In the genomic region with DNA sequence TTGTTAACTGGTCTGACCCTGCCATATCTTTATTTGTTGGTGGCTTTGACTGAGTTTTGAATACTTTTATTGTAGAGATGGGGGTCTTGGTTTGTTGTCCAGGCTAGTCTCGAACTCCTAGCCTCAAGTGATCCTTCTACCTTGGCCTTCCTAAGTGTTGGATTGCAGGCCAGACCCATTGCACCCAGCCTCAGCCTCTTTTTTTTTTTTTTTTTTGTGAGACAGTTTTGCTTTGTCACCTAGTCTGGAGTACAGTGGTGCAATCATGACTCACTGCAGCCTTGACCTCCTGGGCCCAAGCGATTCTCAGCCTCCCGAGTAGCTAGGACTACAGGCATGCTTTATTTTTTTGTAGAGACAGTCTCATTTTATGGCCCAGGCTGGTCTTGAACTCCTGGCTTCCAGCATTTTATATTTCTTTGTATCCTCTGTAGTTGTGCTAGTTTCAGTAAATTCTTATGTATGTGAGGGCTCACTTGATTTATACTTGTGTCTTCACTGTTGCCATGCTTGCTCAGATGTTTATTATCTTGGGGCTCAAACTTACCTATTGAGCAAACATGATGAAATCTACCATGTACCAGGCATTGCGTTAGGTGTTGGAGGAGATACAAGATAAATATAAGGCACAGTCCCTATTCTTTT, we compare ENCODE assay signal across 1 cellular context.
TF ChIP-seq lines count a peak whose summit lies in the region.

No MANE protein-coding gene starts in this region.

TF ChIP-seq in K562, 482 proteins besides CTCF, POLR2A, EP300 and RAD21 (continued from another document and continues in another):
- TF ChIP-seq, protein P1, sequence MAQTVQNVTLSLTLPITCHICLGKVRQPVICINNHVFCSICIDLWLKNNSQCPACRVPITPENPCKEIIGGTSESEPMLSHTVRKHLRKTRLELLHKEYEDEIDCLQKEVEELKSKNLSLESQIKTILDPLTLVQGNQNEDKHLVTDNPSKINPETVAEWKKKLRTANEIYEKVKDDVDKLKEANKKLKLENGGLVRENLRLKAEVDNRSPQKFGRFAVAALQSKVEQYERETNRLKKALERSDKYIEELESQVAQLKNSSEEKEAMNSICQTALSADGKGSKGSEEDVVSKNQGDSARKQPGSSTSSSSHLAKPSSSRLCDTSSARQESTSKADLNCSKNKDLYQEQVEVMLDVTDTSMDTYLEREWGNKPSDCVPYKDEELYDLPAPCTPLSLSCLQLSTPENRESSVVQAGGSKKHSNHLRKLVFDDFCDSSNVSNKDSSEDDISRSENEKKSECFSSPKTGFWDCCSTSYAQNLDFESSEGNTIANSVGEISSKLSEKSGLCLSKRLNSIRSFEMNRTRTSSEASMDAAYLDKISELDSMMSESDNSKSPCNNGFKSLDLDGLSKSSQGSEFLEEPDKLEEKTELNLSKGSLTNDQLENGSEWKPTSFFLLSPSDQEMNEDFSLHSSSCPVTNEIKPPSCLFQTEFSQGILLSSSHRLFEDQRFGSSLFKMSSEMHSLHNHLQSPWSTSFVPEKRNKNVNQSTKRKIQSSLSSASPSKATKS (CRISPR knock-in tag; IDR thresholded peaks at IDR 0.05): no peak
- 0 out of 4 replicates have a peak, but pooled peaks of 1 of the 2 experiments have one; percentile 35 for TF ChIP-seq TEAD1 (CRISPR knock-in tag; IDR thresholded peaks at IDR 0.05)
- TF ChIP-seq, protein P2, sequence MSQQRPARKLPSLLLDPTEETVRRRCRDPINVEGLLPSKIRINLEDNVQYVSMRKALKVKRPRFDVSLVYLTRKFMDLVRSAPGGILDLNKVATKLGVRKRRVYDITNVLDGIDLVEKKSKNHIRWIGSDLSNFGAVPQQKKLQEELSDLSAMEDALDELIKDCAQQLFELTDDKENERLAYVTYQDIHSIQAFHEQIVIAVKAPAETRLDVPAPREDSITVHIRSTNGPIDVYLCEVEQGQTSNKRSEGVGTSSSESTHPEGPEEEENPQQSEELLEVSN (IDR thresholded peaks at IDR 0.05; ENCODE audit: borderline replicate concordance in 1 of 2, extremely low read depth in 1 of 2, insufficient read depth in 1 of 2, insufficient read length in 1 of 2, low read depth in 1 of 2, low read length in 1 of 2, poor library complexity in 1 of 2, severe bottlenecking in 1 of 2): peak in 1 of 2 experiments; percentile 28
- no peak for TF ChIP-seq PHF21A (IDR thresholded peaks at IDR 0.05; ENCODE audit: borderline replicate concordance, low read depth)
- TF ChIP-seq PML (IDR thresholded peaks at IDR 0.05; ENCODE audit: low read length): no peak; the same call in 1 of the 2 replicates
- no peak for TF ChIP-seq ZNF707 (CRISPR knock-in tag; conservative IDR thresholded peaks at IDR 0.05)
- TF ChIP-seq BRF1 (IDR thresholded peaks at IDR 0.05; ENCODE audit: borderline replicate concordance, extremely low read depth, insufficient read length): no peak
- peak; percentile 34 for TF ChIP-seq U2AF1 (optimal IDR thresholded peaks at IDR 0.05; ENCODE audit: low read depth, low read length)
- TF ChIP-seq, protein P3, sequence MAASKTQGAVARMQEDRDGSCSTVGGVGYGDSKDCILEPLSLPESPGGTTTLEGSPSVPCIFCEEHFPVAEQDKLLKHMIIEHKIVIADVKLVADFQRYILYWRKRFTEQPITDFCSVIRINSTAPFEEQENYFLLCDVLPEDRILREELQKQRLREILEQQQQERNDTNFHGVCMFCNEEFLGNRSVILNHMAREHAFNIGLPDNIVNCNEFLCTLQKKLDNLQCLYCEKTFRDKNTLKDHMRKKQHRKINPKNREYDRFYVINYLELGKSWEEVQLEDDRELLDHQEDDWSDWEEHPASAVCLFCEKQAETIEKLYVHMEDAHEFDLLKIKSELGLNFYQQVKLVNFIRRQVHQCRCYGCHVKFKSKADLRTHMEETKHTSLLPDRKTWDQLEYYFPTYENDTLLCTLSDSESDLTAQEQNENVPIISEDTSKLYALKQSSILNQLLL (CRISPR knock-in tag; IDR thresholded peaks at IDR 0.05; ENCODE audit: borderline replicate concordance): no peak
- TF ChIP-seq, protein P4, sequence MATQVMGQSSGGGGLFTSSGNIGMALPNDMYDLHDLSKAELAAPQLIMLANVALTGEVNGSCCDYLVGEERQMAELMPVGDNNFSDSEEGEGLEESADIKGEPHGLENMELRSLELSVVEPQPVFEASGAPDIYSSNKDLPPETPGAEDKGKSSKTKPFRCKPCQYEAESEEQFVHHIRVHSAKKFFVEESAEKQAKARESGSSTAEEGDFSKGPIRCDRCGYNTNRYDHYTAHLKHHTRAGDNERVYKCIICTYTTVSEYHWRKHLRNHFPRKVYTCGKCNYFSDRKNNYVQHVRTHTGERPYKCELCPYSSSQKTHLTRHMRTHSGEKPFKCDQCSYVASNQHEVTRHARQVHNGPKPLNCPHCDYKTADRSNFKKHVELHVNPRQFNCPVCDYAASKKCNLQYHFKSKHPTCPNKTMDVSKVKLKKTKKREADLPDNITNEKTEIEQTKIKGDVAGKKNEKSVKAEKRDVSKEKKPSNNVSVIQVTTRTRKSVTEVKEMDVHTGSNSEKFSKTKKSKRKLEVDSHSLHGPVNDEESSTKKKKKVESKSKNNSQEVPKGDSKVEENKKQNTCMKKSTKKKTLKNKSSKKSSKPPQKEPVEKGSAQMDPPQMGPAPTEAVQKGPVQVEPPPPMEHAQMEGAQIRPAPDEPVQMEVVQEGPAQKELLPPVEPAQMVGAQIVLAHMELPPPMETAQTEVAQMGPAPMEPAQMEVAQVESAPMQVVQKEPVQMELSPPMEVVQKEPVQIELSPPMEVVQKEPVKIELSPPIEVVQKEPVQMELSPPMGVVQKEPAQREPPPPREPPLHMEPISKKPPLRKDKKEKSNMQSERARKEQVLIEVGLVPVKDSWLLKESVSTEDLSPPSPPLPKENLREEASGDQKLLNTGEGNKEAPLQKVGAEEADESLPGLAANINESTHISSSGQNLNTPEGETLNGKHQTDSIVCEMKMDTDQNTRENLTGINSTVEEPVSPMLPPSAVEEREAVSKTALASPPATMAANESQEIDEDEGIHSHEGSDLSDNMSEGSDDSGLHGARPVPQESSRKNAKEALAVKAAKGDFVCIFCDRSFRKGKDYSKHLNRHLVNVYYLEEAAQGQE (CRISPR knock-in tag; IDR thresholded peaks at IDR 0.05; ENCODE audit: low read depth): no peak
- TF ChIP-seq, protein P5, sequence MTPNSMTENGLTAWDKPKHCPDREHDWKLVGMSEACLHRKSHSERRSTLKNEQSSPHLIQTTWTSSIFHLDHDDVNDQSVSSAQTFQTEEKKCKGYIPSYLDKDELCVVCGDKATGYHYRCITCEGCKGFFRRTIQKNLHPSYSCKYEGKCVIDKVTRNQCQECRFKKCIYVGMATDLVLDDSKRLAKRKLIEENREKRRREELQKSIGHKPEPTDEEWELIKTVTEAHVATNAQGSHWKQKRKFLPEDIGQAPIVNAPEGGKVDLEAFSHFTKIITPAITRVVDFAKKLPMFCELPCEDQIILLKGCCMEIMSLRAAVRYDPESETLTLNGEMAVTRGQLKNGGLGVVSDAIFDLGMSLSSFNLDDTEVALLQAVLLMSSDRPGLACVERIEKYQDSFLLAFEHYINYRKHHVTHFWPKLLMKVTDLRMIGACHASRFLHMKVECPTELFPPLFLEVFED (CRISPR knock-in tag; conservative IDR thresholded peaks at IDR 0.05): no peak
- no peak for TF ChIP-seq TAF9B (IDR thresholded peaks at IDR 0.05; ENCODE audit: partially characterized antibody)
- no peak for TF ChIP-seq ZNF124 (CRISPR knock-in tag; IDR thresholded peaks at IDR 0.05)
- TF ChIP-seq, protein P6, sequence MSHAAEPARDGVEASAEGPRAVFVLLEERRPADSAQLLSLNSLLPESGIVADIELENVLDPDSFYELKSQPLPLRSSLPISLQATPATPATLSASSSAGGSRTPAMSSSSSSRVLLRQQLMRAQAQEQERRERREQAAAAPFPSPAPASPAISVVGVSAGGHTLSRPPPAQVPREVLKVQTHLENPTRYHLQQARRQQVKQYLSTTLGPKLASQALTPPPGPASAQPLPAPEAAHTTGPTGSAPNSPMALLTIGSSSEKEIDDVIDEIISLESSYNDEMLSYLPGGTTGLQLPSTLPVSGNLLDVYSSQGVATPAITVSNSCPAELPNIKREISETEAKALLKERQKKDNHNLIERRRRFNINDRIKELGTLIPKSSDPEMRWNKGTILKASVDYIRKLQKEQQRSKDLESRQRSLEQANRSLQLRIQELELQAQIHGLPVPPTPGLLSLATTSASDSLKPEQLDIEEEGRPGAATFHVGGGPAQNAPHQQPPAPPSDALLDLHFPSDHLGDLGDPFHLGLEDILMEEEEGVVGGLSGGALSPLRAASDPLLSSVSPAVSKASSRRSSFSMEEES (CRISPR knock-in tag; IDR thresholded peaks at IDR 0.05): no peak
- TF ChIP-seq PHB (CRISPR knock-in tag; IDR thresholded peaks at IDR 0.05): no peak
- no peak for TF ChIP-seq MCM3 (IDR thresholded peaks at IDR 0.05)
- TF ChIP-seq MCM5 (IDR thresholded peaks at IDR 0.05; ENCODE audit: low read depth): no peak
- TF ChIP-seq, protein P7, sequence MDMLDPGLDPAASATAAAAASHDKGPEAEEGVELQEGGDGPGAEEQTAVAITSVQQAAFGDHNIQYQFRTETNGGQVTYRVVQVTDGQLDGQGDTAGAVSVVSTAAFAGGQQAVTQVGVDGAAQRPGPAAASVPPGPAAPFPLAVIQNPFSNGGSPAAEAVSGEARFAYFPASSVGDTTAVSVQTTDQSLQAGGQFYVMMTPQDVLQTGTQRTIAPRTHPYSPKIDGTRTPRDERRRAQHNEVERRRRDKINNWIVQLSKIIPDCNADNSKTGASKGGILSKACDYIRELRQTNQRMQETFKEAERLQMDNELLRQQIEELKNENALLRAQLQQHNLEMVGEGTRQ (CRISPR knock-in tag; IDR thresholded peaks at IDR 0.05): no peak
- TF ChIP-seq TCF3 (CRISPR knock-in tag; IDR thresholded peaks at IDR 0.05): peak; percentile 62
- TF ChIP-seq MIER1 (IDR thresholded peaks at IDR 0.05; ENCODE audit: low read depth): no peak
- TF ChIP-seq, protein P8, sequence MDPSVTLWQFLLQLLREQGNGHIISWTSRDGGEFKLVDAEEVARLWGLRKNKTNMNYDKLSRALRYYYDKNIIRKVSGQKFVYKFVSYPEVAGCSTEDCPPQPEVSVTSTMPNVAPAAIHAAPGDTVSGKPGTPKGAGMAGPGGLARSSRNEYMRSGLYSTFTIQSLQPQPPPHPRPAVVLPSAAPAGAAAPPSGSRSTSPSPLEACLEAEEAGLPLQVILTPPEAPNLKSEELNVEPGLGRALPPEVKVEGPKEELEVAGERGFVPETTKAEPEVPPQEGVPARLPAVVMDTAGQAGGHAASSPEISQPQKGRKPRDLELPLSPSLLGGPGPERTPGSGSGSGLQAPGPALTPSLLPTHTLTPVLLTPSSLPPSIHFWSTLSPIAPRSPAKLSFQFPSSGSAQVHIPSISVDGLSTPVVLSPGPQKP (CRISPR knock-in tag; IDR thresholded peaks at IDR 0.05): no peak
- TF ChIP-seq ZBTB7A (IDR thresholded peaks at IDR 0.05; ENCODE audit: borderline replicate concordance, control insufficient read depth, low read depth, low read length): no peak
- TF ChIP-seq, protein P9, sequence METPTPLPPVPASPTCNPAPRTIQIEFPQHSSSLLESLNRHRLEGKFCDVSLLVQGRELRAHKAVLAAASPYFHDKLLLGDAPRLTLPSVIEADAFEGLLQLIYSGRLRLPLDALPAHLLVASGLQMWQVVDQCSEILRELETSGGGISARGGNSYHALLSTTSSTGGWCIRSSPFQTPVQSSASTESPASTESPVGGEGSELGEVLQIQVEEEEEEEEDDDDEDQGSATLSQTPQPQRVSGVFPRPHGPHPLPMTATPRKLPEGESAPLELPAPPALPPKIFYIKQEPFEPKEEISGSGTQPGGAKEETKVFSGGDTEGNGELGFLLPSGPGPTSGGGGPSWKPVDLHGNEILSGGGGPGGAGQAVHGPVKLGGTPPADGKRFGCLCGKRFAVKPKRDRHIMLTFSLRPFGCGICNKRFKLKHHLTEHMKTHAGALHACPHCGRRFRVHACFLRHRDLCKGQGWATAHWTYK (CRISPR knock-in tag; IDR thresholded peaks at IDR 0.05): no peak
- TF ChIP-seq CBX2 (IDR thresholded peaks at IDR 0.05; ENCODE audit: insufficient read depth, low read length, poor library complexity, severe bottlenecking): no peak
- TF ChIP-seq PURB (CRISPR knock-in tag; IDR thresholded peaks at IDR 0.05; ENCODE audit: low read depth): no peak
- no peak for TF ChIP-seq DACH1 (IDR thresholded peaks at IDR 0.05; ENCODE audit: partially characterized antibody)
- no peak for TF ChIP-seq ESRRA (IDR thresholded peaks at IDR 0.05; ENCODE audit: borderline replicate concordance, low read depth)
- TF ChIP-seq, protein P10, sequence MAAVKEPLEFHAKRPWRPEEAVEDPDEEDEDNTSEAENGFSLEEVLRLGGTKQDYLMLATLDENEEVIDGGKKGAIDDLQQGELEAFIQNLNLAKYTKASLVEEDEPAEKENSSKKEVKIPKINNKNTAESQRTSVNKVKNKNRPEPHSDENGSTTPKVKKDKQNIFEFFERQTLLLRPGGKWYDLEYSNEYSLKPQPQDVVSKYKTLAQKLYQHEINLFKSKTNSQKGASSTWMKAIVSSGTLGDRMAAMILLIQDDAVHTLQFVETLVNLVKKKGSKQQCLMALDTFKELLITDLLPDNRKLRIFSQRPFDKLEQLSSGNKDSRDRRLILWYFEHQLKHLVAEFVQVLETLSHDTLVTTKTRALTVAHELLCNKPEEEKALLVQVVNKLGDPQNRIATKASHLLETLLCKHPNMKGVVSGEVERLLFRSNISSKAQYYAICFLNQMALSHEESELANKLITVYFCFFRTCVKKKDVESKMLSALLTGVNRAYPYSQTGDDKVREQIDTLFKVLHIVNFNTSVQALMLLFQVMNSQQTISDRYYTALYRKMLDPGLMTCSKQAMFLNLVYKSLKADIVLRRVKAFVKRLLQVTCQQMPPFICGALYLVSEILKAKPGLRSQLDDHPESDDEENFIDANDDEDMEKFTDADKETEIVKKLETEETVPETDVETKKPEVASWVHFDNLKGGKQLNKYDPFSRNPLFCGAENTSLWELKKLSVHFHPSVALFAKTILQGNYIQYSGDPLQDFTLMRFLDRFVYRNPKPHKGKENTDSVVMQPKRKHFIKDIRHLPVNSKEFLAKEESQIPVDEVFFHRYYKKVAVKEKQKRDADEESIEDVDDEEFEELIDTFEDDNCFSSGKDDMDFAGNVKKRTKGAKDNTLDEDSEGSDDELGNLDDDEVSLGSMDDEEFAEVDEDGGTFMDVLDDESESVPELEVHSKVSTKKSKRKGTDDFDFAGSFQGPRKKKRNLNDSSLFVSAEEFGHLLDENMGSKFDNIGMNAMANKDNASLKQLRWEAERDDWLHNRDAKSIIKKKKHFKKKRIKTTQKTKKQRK (IDR thresholded peaks at IDR 0.05; ENCODE audit: borderline replicate concordance, low read depth, low read length): no peak
- TF ChIP-seq TRIM24 (IDR thresholded peaks at IDR 0.05): peak; percentile 69 to 89
- TF ChIP-seq CC2D1A (IDR thresholded peaks at IDR 0.05): peak; percentile 67
- TF ChIP-seq, protein P11, sequence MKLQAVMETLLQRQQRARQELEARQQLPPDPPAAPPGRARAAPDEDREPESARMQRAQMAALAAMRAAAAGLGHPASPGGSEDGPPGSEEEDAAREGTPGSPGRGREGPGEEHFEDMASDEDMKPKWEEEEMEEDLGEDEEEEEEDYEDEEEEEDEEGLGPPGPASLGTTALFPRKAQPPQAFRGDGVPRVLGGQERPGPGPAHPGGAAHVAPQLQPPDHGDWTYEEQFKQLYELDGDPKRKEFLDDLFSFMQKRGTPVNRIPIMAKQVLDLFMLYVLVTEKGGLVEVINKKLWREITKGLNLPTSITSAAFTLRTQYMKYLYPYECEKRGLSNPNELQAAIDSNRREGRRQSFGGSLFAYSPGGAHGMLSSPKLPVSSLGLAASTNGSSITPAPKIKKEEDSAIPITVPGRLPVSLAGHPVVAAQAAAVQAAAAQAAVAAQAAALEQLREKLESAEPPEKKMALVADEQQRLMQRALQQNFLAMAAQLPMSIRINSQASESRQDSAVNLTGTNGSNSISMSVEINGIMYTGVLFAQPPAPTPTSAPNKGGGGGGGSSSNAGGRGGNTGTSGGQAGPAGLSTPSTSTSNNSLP (IDR thresholded peaks at IDR 0.05; ENCODE audit: borderline replicate concordance, low read depth, low read length): 0 out of 2 replicates have a peak, but pooled peaks have one; percentile 46
- no peak for TF ChIP-seq KDM4B (IDR thresholded peaks at IDR 0.05; ENCODE audit: borderline replicate concordance in 2 of 2, low read depth in 1 of 2)
- TF ChIP-seq SMC3 (conservative IDR thresholded peaks at IDR 0.05; ENCODE audit: insufficient read depth, low read depth, low read length): no peak
